13 cellular contexts compared by ENCODE assay signal in the genomic region with DNA sequence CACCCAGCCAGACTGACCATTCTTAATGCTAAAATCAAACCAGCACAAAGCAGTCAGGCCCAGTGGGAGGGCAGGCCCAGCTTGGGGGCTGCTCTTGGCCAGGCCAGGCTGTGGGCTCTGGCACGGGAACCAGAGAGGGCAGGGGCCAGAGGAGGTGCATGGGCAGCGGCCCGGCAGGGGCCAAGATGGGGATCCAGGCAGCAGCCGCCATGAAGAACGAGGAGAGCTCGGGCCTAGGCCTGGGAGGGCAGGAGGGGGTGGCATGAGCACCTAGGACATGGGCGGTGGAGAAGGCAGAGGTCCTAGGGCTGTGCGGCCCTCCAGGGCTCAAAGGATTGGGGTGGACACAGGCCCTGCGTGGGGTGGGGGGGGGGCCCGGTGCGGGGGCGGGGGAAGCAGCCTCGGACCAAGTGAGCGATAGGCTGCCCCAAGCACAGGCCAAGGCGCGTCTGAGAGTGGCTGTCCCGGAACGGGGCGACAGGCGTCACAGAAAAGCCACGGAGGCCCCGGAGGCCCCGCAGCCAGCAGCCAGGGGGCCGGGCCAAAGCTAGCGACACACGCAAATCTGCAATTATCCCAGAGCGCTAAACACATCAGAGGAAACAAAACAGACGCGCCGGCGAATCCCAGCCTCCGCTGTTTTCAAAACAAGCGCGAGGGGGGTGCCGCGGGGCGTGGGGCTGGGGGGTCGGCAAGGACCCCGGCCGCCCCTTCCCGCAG. TPM values are rescaled to one million over a fixed set of nuclear protein-coding genes. Genes with fewer than 3 reads are reported as not detected.
DNase-seq lines count a peak whose midpoint lies in the region; ATAC-seq, FAIRE-seq and TF ChIP-seq lines count a peak whose summit lies in the region.
"Had no signal": no experiment of that assay in that cellular context is flagged by ENCODE, and none has a peak within 500 bp of the region (broad histone marks: within the 10 kb centered on the region; RNA-seq: fewer than 3 reads in every experiment).

No MANE protein-coding gene starts in this region.

- H3K27me3 ChIP-seq in H7 (ENCODE audit: control insufficient read depth, insufficient read depth, low read length), result peaks cover 2% of the 10 kb centered on the region; the same call in 1 of the 2 replicates

- POLR2A ChIA-PET in activated CD4-positive, alpha-beta T cell treated with anti-CD3 and anti-CD28 coated beads, Interleukin-2, amount 10 ng/mL, durations not matched to agents 7 days and 5 days (lab: Charles Lee), result no interaction called here

- CTCF ChIA-PET in activated CD4-positive, alpha-beta T cell treated with anti-CD3 and anti-CD28 coated beads, Interleukin-2, amount 10 ng/mL, durations not matched to agents 7 days and 5 days (lab: Charles Lee), result interaction anchor here (1.0 kb wide), 1 partner anchor 23 kb away, joined by 3 read pairs; no protein-coding TSS in a partner anchor

- H3K4me1 Mint-ChIP-seq in stimulated activated naive B cell treated with anti-CD40 and anti-IgM and Interleukin-4, amounts not matched to agents 10 μg/mL and 1 μg/mL and 100 μg/mL, for 72 hours, result peaks cover 39 to 72% of the 10 kb centered on the region in 2 donors
- H3K4me1 Mint-ChIP-seq in activated CD4-positive, alpha-beta T cell treated with anti-CD3 and anti-CD28 coated beads, Interleukin-2, amount 10 ng/mL, durations not matched to agents 7 days and 5 days, result peaks cover 1% of the 10 kb centered on the region

- FAIRE-seq in kidney (lab: Jason Lieb, UNC), result no peak
- FAIRE-seq: G401.6 had no signal

- DNase-seq in H7, result peak; percentile 86
- DNase-seq in astrocyte of the hippocampus (ENCODE audit: low read depth, low spot score), result peak; percentile 56
- no peak for DNase-seq in kidney
- no peak for DNase-seq in stimulated activated naive B cell treated with anti-CD40 and anti-IgM and Interleukin-4, amounts not matched to agents 10 μg/mL and 1 μg/mL and 100 μg/mL, for 72 hours
- DNase-seq in activated CD4-positive, alpha-beta T cell treated with anti-CD3 and anti-CD28 coated beads, Interleukin-2, amount 10 ng/mL, durations not matched to agents 7 days and 5 days, result no peak
- DNase-seq in HUDEP-2 (lab: John Stamatoyannopoulos, UW; ENCODE audit: unreplicated experiment in 76 of 76), result no peak
- DNase-seq: effector CD4-positive, alpha-beta T cell; NCI-H1092 treated with DMSO at 0.1 percent for 48 hours; SK-N-SH; stimulated activated CD4-positive, alpha-beta T cell treated with anti-CD3 and anti-CD28 coated beads, Interleukin-4, amount 100 ng/mL, for 24 hours had no signal

- no peak overlapping the region for H3K27ac Mint-ChIP-seq in stimulated activated naive B cell treated with anti-CD40 and anti-IgM and Interleukin-4, amounts not matched to agents 10 μg/mL and 1 μg/mL and 100 μg/mL, for 72 hours
- H3K27ac Mint-ChIP-seq in activated CD4-positive, alpha-beta T cell treated with anti-CD3 and anti-CD28 coated beads, Interleukin-2, amount 10 ng/mL, durations not matched to agents 7 days and 5 days, result no peak overlapping the region

- peak overlapping the region; percentile 46 to 78 for H3K4me3 Mint-ChIP-seq in stimulated activated naive B cell treated with anti-CD40 and anti-IgM and Interleukin-4, amounts not matched to agents 10 μg/mL and 1 μg/mL and 100 μg/mL, for 72 hours
- no peak overlapping the region for H3K4me3 Mint-ChIP-seq in activated CD4-positive, alpha-beta T cell treated with anti-CD3 and anti-CD28 coated beads, Interleukin-2, amount 10 ng/mL, durations not matched to agents 7 days and 5 days

- peaks cover 57 to 83% of the 10 kb centered on the region in 2 donors for H3K4me1 ChIP-seq in kidney (ENCODE audit: control insufficient read depth in 1 of 2, insufficient read depth in 1 of 2, low read depth in 1 of 2, low read length in 2 of 2)

- H3K36me3 Mint-ChIP-seq in stimulated activated naive B cell treated with anti-CD40 and anti-IgM and Interleukin-4, amounts not matched to agents 10 μg/mL and 1 μg/mL and 100 μg/mL, for 72 hours, result no peaks in the 10 kb centered on the region
- H3K36me3 Mint-ChIP-seq in activated CD4-positive, alpha-beta T cell treated with anti-CD3 and anti-CD28 coated beads, Interleukin-2, amount 10 ng/mL, durations not matched to agents 7 days and 5 days (ENCODE audit: low read depth), result no peaks in the 10 kb centered on the region

- H3K9me3 ChIP-seq in kidney (ENCODE audit: control insufficient read depth in 1 of 2, low read length in 2 of 2), result no peaks in the 10 kb centered on the region
- H3K9me3 ChIP-seq: SK-N-SH had no signal

- H3K9ac ChIP-seq in kidney (ENCODE audit: low read length in 2 of 2), result peak overlapping the region in 1 of 2 donors; percentile 51
- H3K9ac ChIP-seq: SK-N-SH had no signal

- peak overlapping the region; percentile 57 to 80 for H3K27ac ChIP-seq in kidney (ENCODE audit: low read depth in 2 of 2, low read length in 2 of 2)

- H3K4me3 ChIP-seq in H7 (ENCODE audit: insufficient read depth, low read depth, low read length) (peak overlapping the region; percentile 51), kidney (ENCODE audit: low read length in 2 of 2) (peak overlapping the region in 1 of 2 donors; percentile 43)

- H3K27me3 Mint-ChIP-seq in stimulated activated naive B cell treated with anti-CD40 and anti-IgM and Interleukin-4, amounts not matched to agents 10 μg/mL and 1 μg/mL and 100 μg/mL, for 72 hours, result peaks cover 11 to 58% of the 10 kb centered on the region in 2 donors
- H3K27me3 Mint-ChIP-seq in activated CD4-positive, alpha-beta T cell treated with anti-CD3 and anti-CD28 coated beads, Interleukin-2, amount 10 ng/mL, durations not matched to agents 7 days and 5 days, result peaks cover 13% of the 10 kb centered on the region

- intact Hi-C loops in kidney (cut with DNase I), result no loop called here

- TF ChIP-seq CTCF in kidney (IDR thresholded peaks at IDR 0.05; ENCODE audit: borderline replicate concordance, extremely low read depth, insufficient read depth), result no peak

- no peak for ATAC-seq in stimulated activated naive B cell treated with anti-CD40 and anti-IgM and Interleukin-4, amounts not matched to agents 10 μg/mL and 1 μg/mL and 100 μg/mL, for 72 hours (replicated peaks)
- ATAC-seq in GM21825 (IDR thresholded peaks at IDR 0.05; ENCODE audit: unreplicated experiment) (no peak), GM18858 (IDR thresholded peaks at IDR 0.05; ENCODE audit: unreplicated experiment) (no peak)

- H3K9me3 Mint-ChIP-seq in stimulated activated naive B cell treated with anti-CD40 and anti-IgM and Interleukin-4, amounts not matched to agents 10 μg/mL and 1 μg/mL and 100 μg/mL, for 72 hours, result no peaks in the 10 kb centered on the region
- H3K9me3 Mint-ChIP-seq in activated CD4-positive, alpha-beta T cell treated with anti-CD3 and anti-CD28 coated beads, Interleukin-2, amount 10 ng/mL, durations not matched to agents 7 days and 5 days, result no peaks in the 10 kb centered on the region

- H3K36me3 ChIP-seq in H7 (replicated peaks; ENCODE audit: control insufficient read depth, insufficient read depth, low read length), result no peaks in the 10 kb centered on the region
- peaks cover 0 to 4% of the 10 kb centered on the region in 2 donors for H3K36me3 ChIP-seq in kidney (ENCODE audit: control insufficient read depth in 1 of 2, insufficient read depth in 2 of 2, low read length in 2 of 2)

RNA-seq across cellular contexts. Expression of a gene that starts 8.3 kb away (rescaled TPM):
- 33.4 and 39.8 TPM in 2 replicates for total RNA-seq in H7 (2014; rRNA removed; shearing (Covaris generic))
- 383 TPM for total RNA-seq in kidney
- 128 TPM for polyA plus RNA-seq in kidney (ENCODE audit: insufficient read depth, low read depth, low replicate concordance)
- 10 to 100 TPM; 10.7 to 11.1 TPM for total RNA-seq in activated CD4-positive, alpha-beta T cell treated with anti-CD3 and anti-CD28 coated beads, Interleukin-2, amount 10 ng/mL, durations not matched to agents 7 days and 5 days

RNA-seq across cellular contexts. Expression of a gene that starts 27.7 kb away (rescaled TPM):
- 0.52 and 1.1 TPM in 2 replicates for total RNA-seq in H7 (2014; rRNA removed; shearing (Covaris generic))
- total RNA-seq in kidney, result 16.7 TPM
- polyA plus RNA-seq in kidney (ENCODE audit: insufficient read depth, low read depth, low replicate concordance), result 14.5 TPM
- 1 to 10 TPM; 3.1 to 3.6 TPM for total RNA-seq in activated CD4-positive, alpha-beta T cell treated with anti-CD3 and anti-CD28 coated beads, Interleukin-2, amount 10 ng/mL, durations not matched to agents 7 days and 5 days

RNA-seq across cellular contexts. Expression of a gene that starts 28.9 kb away (rescaled TPM):
- 1.4 and 2.4 TPM in 2 replicates for total RNA-seq in H7 (2014; rRNA removed; shearing (Covaris generic))
- total RNA-seq in kidney, result 18.3 TPM
- 11.4 TPM for polyA plus RNA-seq in kidney (ENCODE audit: insufficient read depth, low read depth, low replicate concordance)
- 10 to 100 TPM; 10.7 to 12.6 TPM for total RNA-seq in activated CD4-positive, alpha-beta T cell treated with anti-CD3 and anti-CD28 coated beads, Interleukin-2, amount 10 ng/mL, durations not matched to agents 7 days and 5 days

RNA-seq across cellular contexts. Expression of a gene that starts 37.6 kb away (rescaled TPM):
- 21.2 and 23.8 TPM in 2 replicates for total RNA-seq in H7 (2014; rRNA removed; shearing (Covaris generic))
- 15.9 TPM for total RNA-seq in kidney
- 13.4 TPM for polyA plus RNA-seq in kidney (ENCODE audit: insufficient read depth, low read depth, low replicate concordance)
- 1 to 10 TPM; 2.9 TPM for total RNA-seq in activated CD4-positive, alpha-beta T cell treated with anti-CD3 and anti-CD28 coated beads, Interleukin-2, amount 10 ng/mL, durations not matched to agents 7 days and 5 days

RNA-seq across cellular contexts. Expression of a gene that starts 44.0 kb away (rescaled TPM):
- 47.0 and 48.7 TPM in 2 replicates for total RNA-seq in H7 (2014; rRNA removed; shearing (Covaris generic))
- total RNA-seq in kidney, result 53.8 TPM
- polyA plus RNA-seq in kidney (ENCODE audit: insufficient read depth, low read depth, low replicate concordance), result 39.4 TPM
- 10 to 100 TPM; 55.6 to 67.6 TPM for total RNA-seq in activated CD4-positive, alpha-beta T cell treated with anti-CD3 and anti-CD28 coated beads, Interleukin-2, amount 10 ng/mL, durations not matched to agents 7 days and 5 days

Comparison
In these comparisons a context has a peak if more than half of its experiments do, and no peak if none do; other contexts are left out.
1. DNase-seq: peak in H7 (single experiment) and astrocyte of the hippocampus (single experiment); none in kidney (single experiment), stimulated activated naive B cell treated with anti-CD40 and anti-IgM and Interleukin-4, amounts not matched to agents 10 μg/mL and 1 μg/mL and 100 μg/mL, for 72 hours (single experiment), activated CD4-positive, alpha-beta T cell treated with anti-CD3 and anti-CD28 coated beads, Interleukin-2, amount 10 ng/mL, durations not matched to agents 7 days and 5 days (single experiment) and HUDEP-2 (0 of 76).